12 cellular contexts compared by ENCODE assay signal in genomic region chr1:94121411-94121821, GRCh38. TPM values are rescaled to one million over a fixed set of nuclear protein-coding genes. Genes with fewer than 3 reads are reported as not detected.
"Had no signal": no experiment of that assay in that cellular context is flagged by ENCODE, and none has a peak within 500 bp of the region (broad histone marks: within the 10 kb centered on the region; RNA-seq: fewer than 3 reads in every experiment).

No MANE protein-coding gene starts in this region.

- DNase-seq: activated CD8-positive, alpha-beta memory T cell treated with anti-CD3 and anti-CD28 coated beads, Interleukin-2, amount 10 ng/mL, durations not matched to agents 7 days and 5 days; activated gamma-delta T cell treated with Interleukin-2 at 50 U/mL for 16 hours; activated naive CD8-positive, alpha-beta T cell treated with anti-CD3 and anti-CD28 coated beads, Interleukin-2, amount 50 U/mL, for 24 hours; activated T-cell treated with anti-CD3 and anti-CD28 coated beads, Interleukin-2, amount 50 U/mL, for 48 hours; esophagus squamous epithelium; foreskin fibroblast; pancreas; T-helper 2 cell had no signal

- ATAC-seq: activated CD8-positive, alpha-beta memory T cell treated with anti-CD3 and anti-CD28 coated beads, Interleukin-2, amount 10 ng/mL, durations not matched to agents 7 days and 5 days; activated naive CD8-positive, alpha-beta T cell treated with anti-CD3 and anti-CD28 coated beads, Interleukin-2, amount 50 U/mL, for 24 hours; left lobe of liver; pancreas had no signal

- H3K36me3 ChIP-seq: ascending aorta, esophagus squamous epithelium, pancreas, vagina had no signal

- H3K27ac ChIP-seq: ascending aorta, esophagus squamous epithelium, pancreas, vagina had no signal

- H3K4me1 ChIP-seq: pancreas had no signal

- H3K4me3 ChIP-seq: ascending aorta, esophagus squamous epithelium, pancreas, vagina had no signal

- H3K9me3 ChIP-seq: ascending aorta, esophagus squamous epithelium, pancreas, vagina had no signal

- H3K27me3 ChIP-seq: ascending aorta, esophagus squamous epithelium, pancreas, vagina had no signal

RNA-seq across cellular contexts. Expression of gene ABCA4, which starts 0.5 kb away (rescaled TPM):
- total RNA-seq: activated CD8-positive, alpha-beta memory T cell treated with anti-CD3 and anti-CD28 coated beads, Interleukin-2, amount 10 ng/mL, durations not matched to agents 7 days and 5 days; ascending aorta had no signal
- polyA plus RNA-seq: neural cell had no signal
